28 cellular contexts compared by ENCODE assay signal in genomic region chr2:31150120-31150670, GRCh38. TPM values are rescaled to one million over a fixed set of nuclear protein-coding genes. Genes with fewer than 3 reads are reported as not detected.
"Had no signal": no experiment of that assay in that cellular context is flagged by ENCODE, and none has a peak within 500 bp of the region (broad histone marks: within the 10 kb centered on the region; RNA-seq: fewer than 3 reads in every experiment).

No MANE protein-coding gene starts in this region.

- H3K4me1 Mint-ChIP-seq: activated CD4-positive, alpha-beta T cell treated with anti-CD3 and anti-CD28 coated beads, Interleukin-2, amount 10 ng/mL, durations not matched to agents 7 days and 5 days; activated T-helper 17 cell treated with anti-CD3 and anti-CD28 coated beads, Interleukin-2, amount 50 U/mL, for 72 hours had no signal

- DNase-seq: activated CD4-positive, alpha-beta T cell treated with anti-CD3 and anti-CD28 coated beads for 1 hour; activated CD4-positive, alpha-beta T cell treated with anti-CD3 and anti-CD28 coated beads for 4 hours; activated CD4-positive, alpha-beta T cell treated with anti-CD3 and anti-CD28 coated beads, Interleukin-2, amount 10 ng/mL, durations not matched to agents 7 days and 5 days; activated CD4-positive, alpha-beta T cell treated with anti-CD3 and anti-CD28 coated beads, Interleukin-2, amount 50 U/mL, for 48 hours; activated CD8-positive, alpha-beta memory T cell treated with anti-CD3 and anti-CD28 coated beads for 24 hours; activated CD8-positive, alpha-beta T cell treated with anti-CD3 and anti-CD28 coated beads for 36 hours; activated effector memory CD4-positive, alpha-beta T cell treated with Interleukin-2 at 50 U/mL for 16 hours; activated gamma-delta T cell treated with Interleukin-2 at 50 U/mL for 16 hours; activated naive CD4-positive, alpha-beta T cell treated with anti-CD3 and anti-CD28 coated beads, Interleukin-2, amount 50 U/mL, for 16 hours; activated naive CD4-positive, alpha-beta T cell treated with Interleukin-2 at 50 U/mL for 16 hours; activated T-cell treated with anti-CD3 and anti-CD28 coated beads, Interleukin-2, amount 50 U/mL, for 4 hours; amniotic stem cell; aorta; body of pancreas; caudate nucleus; cortex of kidney; dermis blood vessel endothelial cell; effector CD4-positive, alpha-beta T cell; effector memory CD8-positive, alpha-beta T cell; esophagus squamous epithelium; foreskin melanocyte; head of caudate nucleus; T-helper 2 cell had no signal

- ATAC-seq: activated CD8-positive, alpha-beta T cell treated with anti-CD3 and anti-CD28 coated beads for 36 hours; activated T-cell treated with anti-CD3 and anti-CD28 coated beads, Interleukin-2, amount 50 U/mL, for 4 hours; activated T-helper 17 cell treated with anti-CD3 and anti-CD28 coated beads, Interleukin-2, amount 50 U/mL, for 72 hours; body of pancreas; effector memory CD8-positive, alpha-beta T cell; gastroesophageal sphincter had no signal

- FAIRE-seq: colon had no signal

- H3K4me3 Mint-ChIP-seq: activated CD4-positive, alpha-beta T cell treated with anti-CD3 and anti-CD28 coated beads, Interleukin-2, amount 10 ng/mL, durations not matched to agents 7 days and 5 days; activated CD8-positive, alpha-beta T cell treated with anti-CD3 and anti-CD28 coated beads for 36 hours; activated naive CD8-positive, alpha-beta T cell; activated T-cell treated with anti-CD3 and anti-CD28 coated beads, Interleukin-2, amount 50 U/mL, for 4 hours; activated T-helper 17 cell treated with anti-CD3 and anti-CD28 coated beads, Interleukin-2, amount 50 U/mL, for 72 hours; effector memory CD8-positive, alpha-beta T cell had no signal

- H3K27ac Mint-ChIP-seq: activated CD4-positive, alpha-beta T cell treated with anti-CD3 and anti-CD28 coated beads, Interleukin-2, amount 10 ng/mL, durations not matched to agents 7 days and 5 days; activated CD8-positive, alpha-beta T cell treated with anti-CD3 and anti-CD28 coated beads for 36 hours; activated naive CD8-positive, alpha-beta T cell; activated T-helper 17 cell treated with anti-CD3 and anti-CD28 coated beads, Interleukin-2, amount 50 U/mL, for 72 hours; effector memory CD8-positive, alpha-beta T cell had no signal

- H3K27me3 ChIP-seq: body of pancreas had no signal

- H3K27ac ChIP-seq: body of pancreas, epithelial cell of prostate, esophagus squamous epithelium, gastroesophageal sphincter had no signal

- H3K4me3 ChIP-seq: body of pancreas, esophagus squamous epithelium, gastroesophageal sphincter had no signal

- H3K4me1 ChIP-seq: body of pancreas, esophagus squamous epithelium, gastroesophageal sphincter had no signal

- H3K27me3 Mint-ChIP-seq: activated CD8-positive, alpha-beta T cell treated with anti-CD3 and anti-CD28 coated beads for 36 hours had no signal

- H3K9me3 Mint-ChIP-seq: activated CD4-positive, alpha-beta T cell treated with anti-CD3 and anti-CD28 coated beads, Interleukin-2, amount 10 ng/mL, durations not matched to agents 7 days and 5 days; activated CD8-positive, alpha-beta T cell treated with anti-CD3 and anti-CD28 coated beads for 36 hours; activated T-cell treated with anti-CD3 and anti-CD28 coated beads, Interleukin-2, amount 50 U/mL, for 4 hours had no signal

- H3K9me3 ChIP-seq: body of pancreas, esophagus squamous epithelium, gastroesophageal sphincter had no signal

- H3K36me3 ChIP-seq: esophagus squamous epithelium, gastroesophageal sphincter had no signal

RNA-seq across cellular contexts. Expression of gene GALNT14, which starts 12.0 kb away (rescaled TPM):
- total RNA-seq: activated CD4-positive, alpha-beta T cell treated with anti-CD3 and anti-CD28 coated beads, Interleukin-2, amount 10 ng/mL, durations not matched to agents 7 days and 5 days had no signal
